In genomic region chr17:13599808-13600398, GRCh38 we compare ENCODE assay signal across 11 cellular contexts. TPM values are rescaled to one million over a fixed set of nuclear protein-coding genes. Genes with fewer than 3 reads are reported as not detected.
DNase-seq lines count a peak whose midpoint lies in the region; ATAC-seq lines count a peak whose summit lies in the region.
"Had no signal": no experiment of that assay in that cellular context is flagged by ENCODE, and none has a peak within 500 bp of the region (broad histone marks: within the 10 kb centered on the region; RNA-seq: fewer than 3 reads in every experiment).

No MANE protein-coding gene starts in this region.

- peaks cover 60 to 77% of the 10 kb centered on the region in 2 donors for H3K27me3 Mint-ChIP-seq in stimulated activated naive B cell treated with anti-CD40 and anti-IgM and Interleukin-4, amounts not matched to agents 10 μg/mL and 1 μg/mL and 100 μg/mL, for 72 hours

- H3K4me3 ChIP-seq in SJCRH30 (peak overlapping the region; percentile 67), trophoblast cell (ENCODE audit: low read depth, low read length) (peak overlapping the region; percentile 69)
- no peak overlapping the region for H3K4me3 ChIP-seq in effector memory CD4-positive, alpha-beta T cell (ENCODE audit: insufficient read depth, low read depth, low read length, poor library complexity, severe bottlenecking)

- H3K9me3 ChIP-seq in ES-I3 (ENCODE audit: control insufficient read depth, insufficient read depth, low read length) (no peaks in the 10 kb centered on the region), SJCRH30 (replicated peaks) (no peaks in the 10 kb centered on the region), trophoblast cell (ENCODE audit: insufficient read depth, low read depth, low read length) (peaks cover 3% of the 10 kb centered on the region)
- H3K9me3 ChIP-seq in effector memory CD4-positive, alpha-beta T cell (ENCODE audit: control insufficient read depth, low read length): no peaks in the 10 kb centered on the region
- H3K9me3 ChIP-seq: adrenal gland had no signal

- ATAC-seq in HG03354 (IDR thresholded peaks at IDR 0.05; ENCODE audit: poor library complexity, severe bottlenecking, unreplicated experiment) (no peak), HG03469 (IDR thresholded peaks at IDR 0.05; ENCODE audit: unreplicated experiment) (no peak)
- no peak for ATAC-seq in stimulated activated naive B cell treated with anti-CD40 and anti-IgM and Interleukin-4, amounts not matched to agents 10 μg/mL and 1 μg/mL and 100 μg/mL, for 72 hours (replicated peaks)

- H2AK5ac ChIP-seq in trophoblast cell (ENCODE audit: low read length): no peak overlapping the region

- no peak overlapping the region for H4K8ac ChIP-seq in trophoblast cell (ENCODE audit: low read depth, low read length)

- no peak overlapping the region for H3K27ac Mint-ChIP-seq in stimulated activated naive B cell treated with anti-CD40 and anti-IgM and Interleukin-4, amounts not matched to agents 10 μg/mL and 1 μg/mL and 100 μg/mL, for 72 hours

- peak overlapping the region; percentile 36 for H2BK120ac ChIP-seq in trophoblast cell (ENCODE audit: insufficient read depth, low read length, poor library complexity)

- H3K27me3 ChIP-seq in SJCRH30: no peaks in the 10 kb centered on the region
- H3K27me3 ChIP-seq in trophoblast cell (ENCODE audit: insufficient read depth, low read length): peaks cover 9% of the 10 kb centered on the region
- peaks cover 28% of the 10 kb centered on the region for H3K27me3 ChIP-seq in effector memory CD4-positive, alpha-beta T cell (replicated peaks; ENCODE audit: control insufficient read depth, insufficient read depth, low read length, poor library complexity, severe bottlenecking)

- no peak overlapping the region for H3K14ac ChIP-seq in trophoblast cell (ENCODE audit: low read length)

- peak overlapping the region; percentile 15 for H2BK12ac ChIP-seq in trophoblast cell (ENCODE audit: low read length)

- peak overlapping the region in 1 of 2 donors; percentile 14 for H3K4me3 Mint-ChIP-seq in stimulated activated naive B cell treated with anti-CD40 and anti-IgM and Interleukin-4, amounts not matched to agents 10 μg/mL and 1 μg/mL and 100 μg/mL, for 72 hours

- H3K9ac ChIP-seq in ES-I3 (ENCODE audit: low read depth, low read length) (peak overlapping the region; percentile 93), trophoblast cell (ENCODE audit: low read length) (no peak overlapping the region)
- H3K9ac ChIP-seq: parathyroid adenoma had no signal

- H3K4ac ChIP-seq in trophoblast cell (ENCODE audit: low read depth, low read length): no peak overlapping the region

- DNase-seq in SJCRH30 (peak in 1 of 2 experiments; percentile 55), fibroblast of peridontal ligament (ENCODE audit: extremely low read depth) (peak; percentile 42), trophoblast cell (no peak)
- no peak for DNase-seq in effector memory CD4-positive, alpha-beta T cell
- DNase-seq in stimulated activated naive B cell treated with anti-CD40 and anti-IgM and Interleukin-4, amounts not matched to agents 10 μg/mL and 1 μg/mL and 100 μg/mL, for 72 hours: no peak
- DNase-seq: NCI-H187 had no signal

- no peak overlapping the region for H3K18ac ChIP-seq in trophoblast cell (ENCODE audit: low read length)

- no peak overlapping the region for H2BK5ac ChIP-seq in trophoblast cell (ENCODE audit: low read depth, low read length, poor library complexity)

- H3K23ac ChIP-seq in trophoblast cell (ENCODE audit: low read length): no peak overlapping the region

- peaks cover 9 to 23% of the 10 kb centered on the region in 2 donors for H3K4me1 Mint-ChIP-seq in stimulated activated naive B cell treated with anti-CD40 and anti-IgM and Interleukin-4, amounts not matched to agents 10 μg/mL and 1 μg/mL and 100 μg/mL, for 72 hours

- H4K91ac ChIP-seq in trophoblast cell (ENCODE audit: low read depth, low read length): no peak overlapping the region

- peak overlapping the region; percentile 11 for H4K12ac ChIP-seq in trophoblast cell (ENCODE audit: low read depth, low read length)

- H3K79me1 ChIP-seq in trophoblast cell (ENCODE audit: low read length): peaks cover 8% of the 10 kb centered on the region

- H3K9me3 Mint-ChIP-seq in stimulated activated naive B cell treated with anti-CD40 and anti-IgM and Interleukin-4, amounts not matched to agents 10 μg/mL and 1 μg/mL and 100 μg/mL, for 72 hours: no peaks in the 10 kb centered on the region

- no CpG with 5 or more reads among the region's 4 CpGs for WGBS in trophoblast cell (ENCODE audit: extremely low coverage, insufficient coverage, insufficient read length)

- H3K79me2 ChIP-seq in trophoblast cell (ENCODE audit: control insufficient read depth, insufficient read depth, low read length, poor library complexity): peaks cover 2% of the 10 kb centered on the region
- H3K79me2 ChIP-seq: parathyroid adenoma had no signal

- H3K4me2 ChIP-seq in trophoblast cell (ENCODE audit: low read length): peak overlapping the region; percentile 99

- peak overlapping the region; percentile 49; the same call in 1 of the 2 replicates for H3K27ac ChIP-seq in SJCRH30
- no peak overlapping the region for H3K27ac ChIP-seq in trophoblast cell (ENCODE audit: low read depth, low read length)
- no peak overlapping the region for H3K27ac ChIP-seq in effector memory CD4-positive, alpha-beta T cell (ENCODE audit: insufficient read depth, low read length, poor library complexity, severe bottlenecking)
- H3K27ac ChIP-seq: parathyroid adenoma had no signal

- H3K36me3 Mint-ChIP-seq in stimulated activated naive B cell treated with anti-CD40 and anti-IgM and Interleukin-4, amounts not matched to agents 10 μg/mL and 1 μg/mL and 100 μg/mL, for 72 hours: peaks cover 0 to 2% of the 10 kb centered on the region in 2 donors

- H3K4me1 ChIP-seq in ES-I3 (ENCODE audit: insufficient read depth, low read length) (no peaks in the 10 kb centered on the region), SJCRH30 (peaks cover 15% of the 10 kb centered on the region; the same call in 1 of the 2 replicates), trophoblast cell (ENCODE audit: control insufficient read depth in 1 of 2, insufficient read depth in 2 of 2, low read length in 2 of 2) (peaks cover 4 to 13% of the 10 kb centered on the region in 2 experiments)
- peaks cover 15% of the 10 kb centered on the region for H3K4me1 ChIP-seq in effector memory CD4-positive, alpha-beta T cell (ENCODE audit: control insufficient read depth, insufficient read depth, low read length, poor library complexity, severe bottlenecking)
- H3K4me1 ChIP-seq: parathyroid adenoma had no signal

- H3K36me3 ChIP-seq in ES-I3 (ENCODE audit: insufficient read depth, low read length) (no peaks in the 10 kb centered on the region), SJCRH30 (no peaks in the 10 kb centered on the region), trophoblast cell (ENCODE audit: control insufficient read depth in 1 of 2, insufficient read depth in 2 of 2, low read length in 2 of 2) (no peaks in the 10 kb centered on the region)
- H3K36me3 ChIP-seq in effector memory CD4-positive, alpha-beta T cell (ENCODE audit: control insufficient read depth, insufficient read depth, low read length): no peaks in the 10 kb centered on the region
- H3K36me3 ChIP-seq: adrenal gland had no signal

- peak overlapping the region; percentile 67 for H2AFZ ChIP-seq in trophoblast cell (ENCODE audit: insufficient read depth, low read length, poor library complexity)

RNA-seq across cellular contexts. Expression of gene HS3ST3A1, which starts 1.8 kb away (rescaled TPM):
- 22.2 and 27.3 TPM in 2 replicates for total RNA-seq in SJCRH30 (2014; rRNA removed; shearing (Covaris generic))
- 9.2 and 9.9 TPM in 2 replicates for polyA plus RNA-seq in trophoblast cell (2013)
